Comparison of ENCODE assay signal across 8 cellular contexts in the genomic region with DNA sequence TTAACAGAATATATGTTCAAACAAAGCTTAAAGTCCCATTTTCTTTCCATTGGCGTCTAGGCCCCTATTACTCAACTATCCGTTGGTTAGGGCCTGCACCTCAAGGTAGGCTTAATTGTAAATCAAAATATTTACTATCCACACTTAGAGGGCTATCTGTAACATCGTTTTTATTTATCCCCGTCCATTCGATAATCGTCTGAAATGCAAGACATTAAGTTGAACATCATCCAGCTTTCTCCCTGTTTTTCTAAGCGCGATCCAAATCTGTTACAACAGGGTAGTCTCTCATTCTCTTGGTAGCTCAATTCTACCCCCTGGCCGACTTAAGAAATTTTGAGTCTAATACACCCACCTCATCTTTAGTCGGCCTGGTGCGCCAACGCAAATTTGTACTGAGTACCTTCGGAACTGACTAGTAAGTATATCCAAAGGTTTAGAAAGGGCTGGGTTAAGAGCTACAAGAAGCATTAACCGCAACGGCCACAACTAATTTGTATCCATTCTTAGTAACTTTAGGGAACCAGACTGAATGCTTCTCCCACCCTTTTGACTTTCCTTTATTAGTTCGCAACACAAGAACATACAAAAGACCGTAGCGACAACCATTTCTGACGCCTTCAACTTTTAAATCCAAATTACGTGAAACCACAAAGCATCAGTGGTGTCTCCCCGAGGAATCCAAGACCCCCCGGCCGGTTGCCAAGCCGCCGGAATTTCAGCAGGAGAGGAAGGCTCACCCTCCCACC. TPM values are rescaled to one million over a fixed set of nuclear protein-coding genes. Genes with fewer than 3 reads are reported as not detected.
DNase-seq lines count a peak whose midpoint lies in the region; ATAC-seq and TF ChIP-seq lines count a peak whose summit lies in the region.

No MANE protein-coding gene starts in this region.

- peak; percentile 3 for ATAC-seq in activated T-helper 17 cell treated with anti-CD3 and anti-CD28 coated beads, Interleukin-2, amount 50 U/mL, for 72 hours (replicated peaks)
- no peak for ATAC-seq in GM19023 (IDR thresholded peaks at IDR 0.05; ENCODE audit: unreplicated experiment)

- H3K27ac ChIP-seq in tibial artery: peak overlapping the region; percentile 91 to 99

- H3K27me3 Mint-ChIP-seq in activated T-helper 17 cell treated with anti-CD3 and anti-CD28 coated beads, Interleukin-2, amount 50 U/mL, for 72 hours: no peaks in the 10 kb centered on the region
- H3K27me3 Mint-ChIP-seq in neural crest cell (ENCODE audit: low read depth): peaks cover 5% of the 10 kb centered on the region

- H3K9me3 Mint-ChIP-seq in activated T-helper 17 cell treated with anti-CD3 and anti-CD28 coated beads, Interleukin-2, amount 50 U/mL, for 72 hours: no peaks in the 10 kb centered on the region
- H3K9me3 Mint-ChIP-seq in neural crest cell: peaks cover 2% of the 10 kb centered on the region

- no peaks in the 10 kb centered on the region for H3K36me3 ChIP-seq in tibial artery

- H3K4me3 ChIP-seq in tibial artery: peak overlapping the region; percentile 63 to 80

- H3K4me3 Mint-ChIP-seq in activated T-helper 17 cell treated with anti-CD3 and anti-CD28 coated beads, Interleukin-2, amount 50 U/mL, for 72 hours: peak overlapping the region; percentile 99
- H3K4me3 Mint-ChIP-seq in neural crest cell: peak overlapping the region; percentile 98

- intact Hi-C loops in tibial artery (cut with DNase I; ENCODE audit: low total_unique reads): no loop called here

- H3K4me1 ChIP-seq in tibial artery: peaks cover 0 to 25% (median 13%) of the 10 kb centered on the region in 4 donors

- DNase-seq in NCI-H1417 (lab: John Stamatoyannopoulos, UW) (peak in 2 of 3 experiments; percentile 40 to 83), NCI-H1417 treated with DMSO at 0.1 percent for 48 hours (lab: John Stamatoyannopoulos, UW) (no peak), NCI-H774 (lab: John Stamatoyannopoulos, UW) (peak; percentile 4), fibroblast of peridontal ligament (ENCODE audit: extremely low read depth) (peak; percentile 78), neural crest cell (ENCODE audit: low read depth, low spot score) (peak; percentile 7), tibial artery (no peak)

- H3K36me3 Mint-ChIP-seq in activated T-helper 17 cell treated with anti-CD3 and anti-CD28 coated beads, Interleukin-2, amount 50 U/mL, for 72 hours (ENCODE audit: low read depth): peaks cover 34% of the 10 kb centered on the region
- peaks cover 17% of the 10 kb centered on the region for H3K36me3 Mint-ChIP-seq in neural crest cell (ENCODE audit: low read depth)

- no peaks in the 10 kb centered on the region for H3K9me3 ChIP-seq in tibial artery

- peaks cover 22% of the 10 kb centered on the region for H3K4me1 Mint-ChIP-seq in activated T-helper 17 cell treated with anti-CD3 and anti-CD28 coated beads, Interleukin-2, amount 50 U/mL, for 72 hours
- peaks cover 36% of the 10 kb centered on the region for H3K4me1 Mint-ChIP-seq in neural crest cell

- no peaks in the 10 kb centered on the region for H3K27me3 ChIP-seq in tibial artery

- H3K27ac Mint-ChIP-seq in activated T-helper 17 cell treated with anti-CD3 and anti-CD28 coated beads, Interleukin-2, amount 50 U/mL, for 72 hours: peak overlapping the region; percentile 99
- peak overlapping the region; percentile 99 for H3K27ac Mint-ChIP-seq in neural crest cell (ENCODE audit: unreplicated experiment)

- no peak for TF ChIP-seq CTCF in neural crest cell (conservative IDR thresholded peaks at IDR 0.05)
- no peak for TF ChIP-seq CTCF in tibial artery (IDR thresholded peaks at IDR 0.05)

RNA-seq across cellular contexts. Expression of a gene that starts 1.1 kb away (rescaled TPM):
- 10 to 100 TPM; 53.8 to 54.2 TPM for total RNA-seq in activated T-helper 17 cell treated with anti-CD3 and anti-CD28 coated beads, Interleukin-2, amount 50 U/mL, for 72 hours
- 35.0 and 39.1 TPM in 2 replicates for total RNA-seq in neural crest cell

Comparison
In these comparisons a context has a peak if more than half of its experiments do, and no peak if none do; other contexts are left out.
1. DNase-seq: peak in NCI-H1417 (2 of 3), NCI-H774 (single experiment), fibroblast of peridontal ligament (single experiment) and neural crest cell (single experiment); none in NCI-H1417 treated with DMSO at 0.1 percent for 48 hours (single experiment) and tibial artery (0 of 2).